In the genomic region with DNA sequence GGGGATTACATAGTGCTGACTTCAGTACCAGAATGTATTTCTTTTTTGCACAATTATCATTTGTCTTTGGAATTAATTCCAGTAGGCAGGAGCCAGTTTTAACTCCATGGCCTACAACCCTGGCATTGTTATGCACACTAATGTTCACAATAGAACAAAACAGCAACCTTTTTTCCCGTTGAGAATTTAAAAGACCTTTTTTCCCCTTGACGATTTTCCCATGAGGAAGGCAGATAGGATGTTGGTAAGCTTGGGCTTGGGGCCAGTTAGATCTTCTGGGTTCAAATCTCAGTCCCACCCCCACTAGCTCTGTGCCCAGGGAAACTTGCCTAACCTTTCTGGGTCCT, we compare ENCODE assay signal across 1 cellular context.
TF ChIP-seq lines count a peak whose summit lies in the region.

No MANE protein-coding gene starts in this region.

TF ChIP-seq in IMR-90, 13 proteins besides CTCF, POLR2A, EP300 and RAD21:
- no peak for TF ChIP-seq MXI1 (IDR thresholded peaks at IDR 0.05; ENCODE audit: borderline replicate concordance, low read depth, low read length)
- no peak for TF ChIP-seq MAFK (IDR thresholded peaks at IDR 0.05; ENCODE audit: low read depth, low read length)
- TF ChIP-seq NFE2L2 (IDR thresholded peaks at IDR 0.05; ENCODE audit: low read depth, low read length): no peak
- TF ChIP-seq RCOR1 (IDR thresholded peaks at IDR 0.05; ENCODE audit: insufficient replicate concordance, low read length): no peak
- TF ChIP-seq FOS (IDR thresholded peaks at IDR 0.05; ENCODE audit: low read depth, low read length): no peak
- TF ChIP-seq, protein P1, sequence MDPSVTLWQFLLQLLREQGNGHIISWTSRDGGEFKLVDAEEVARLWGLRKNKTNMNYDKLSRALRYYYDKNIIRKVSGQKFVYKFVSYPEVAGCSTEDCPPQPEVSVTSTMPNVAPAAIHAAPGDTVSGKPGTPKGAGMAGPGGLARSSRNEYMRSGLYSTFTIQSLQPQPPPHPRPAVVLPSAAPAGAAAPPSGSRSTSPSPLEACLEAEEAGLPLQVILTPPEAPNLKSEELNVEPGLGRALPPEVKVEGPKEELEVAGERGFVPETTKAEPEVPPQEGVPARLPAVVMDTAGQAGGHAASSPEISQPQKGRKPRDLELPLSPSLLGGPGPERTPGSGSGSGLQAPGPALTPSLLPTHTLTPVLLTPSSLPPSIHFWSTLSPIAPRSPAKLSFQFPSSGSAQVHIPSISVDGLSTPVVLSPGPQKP (IDR thresholded peaks at IDR 0.05; ENCODE audit: borderline replicate concordance, low read depth, low read length): no peak
- TF ChIP-seq CHD1 (IDR thresholded peaks at IDR 0.05; ENCODE audit: low read depth, low read length): no peak
- no peak for TF ChIP-seq MAZ (IDR thresholded peaks at IDR 0.05; ENCODE audit: borderline replicate concordance, low read depth, low read length)
- no peak for TF ChIP-seq SMC3 (IDR thresholded peaks at IDR 0.05; ENCODE audit: low read depth, low read length)
- TF ChIP-seq RFX5 (IDR thresholded peaks at IDR 0.05; ENCODE audit: low read depth, low read length): no peak
- TF ChIP-seq CEBPB (IDR thresholded peaks at IDR 0.05; ENCODE audit: low read depth, low read length): no peak
